ENCODE assay signal across 8 cellular contexts in genomic region chr5:38831909-38832308, GRCh38. TPM values are rescaled to one million over a fixed set of nuclear protein-coding genes. Genes with fewer than 3 reads are reported as not detected.
DNase-seq lines count a peak whose midpoint lies in the region; TF ChIP-seq lines count a peak whose summit lies in the region.
"Had no signal": no experiment of that assay in that cellular context is flagged by ENCODE, and none has a peak within 500 bp of the region (broad histone marks: within the 10 kb centered on the region; RNA-seq: fewer than 3 reads in every experiment).

No MANE protein-coding gene starts in this region.

- no peak overlapping the region for H3K9ac ChIP-seq in parathyroid adenoma

- no peak overlapping the region for H2AFZ ChIP-seq in parathyroid adenoma

- no peak overlapping the region for H3K4me3 Mint-ChIP-seq in chondrocyte (ENCODE audit: unreplicated experiment)
- H3K4me3 Mint-ChIP-seq: T-helper 1 cell treated with Interleukin-12 subunit alpha and Interleukin-12 subunit beta and Interleukin-4 antibody, amounts not matched to agents 30 μg/mL and 1 μg/mL, for 36 hours had no signal

- no peaks in the 10 kb centered on the region for H3K79me2 ChIP-seq in parathyroid adenoma

- H3K27me3 ChIP-seq in parathyroid adenoma (ENCODE audit: control insufficient read depth, insufficient read depth, low read length): no peaks in the 10 kb centered on the region

- no peak overlapping the region for H3K27ac Mint-ChIP-seq in chondrocyte (ENCODE audit: unreplicated experiment)
- H3K27ac Mint-ChIP-seq: T-helper 1 cell treated with Interleukin-12 subunit alpha and Interleukin-12 subunit beta and Interleukin-4 antibody, amounts not matched to agents 30 μg/mL and 1 μg/mL, for 36 hours had no signal

- peak; percentile 36 for DNase-seq in MV-4-11 (lab: John Stamatoyannopoulos, UW)
- DNase-seq in chondrocyte (ENCODE audit: low spot score): no peak
- no peak for DNase-seq in C1 segment of cervical spinal cord (lab: John Stamatoyannopoulos, UW)
- DNase-seq in activated gamma-delta T cell treated with Interleukin-2 at 50 U/mL for 16 hours: no peak
- DNase-seq in stimulated activated CD8-positive, alpha-beta memory T cell treated with anti-CD3 and anti-CD28 coated beads, Interleukin-4, amount 100 ng/mL, for 48 hours: no peak

- no peaks in the 10 kb centered on the region for H3K36me3 Mint-ChIP-seq in chondrocyte (ENCODE audit: low read depth)

- H3K36me3 ChIP-seq in parathyroid adenoma (ENCODE audit: control insufficient read depth, insufficient read depth, low read length): no peaks in the 10 kb centered on the region

- H3K9me3 ChIP-seq in parathyroid adenoma (ENCODE audit: control insufficient read depth, low read length): no peaks in the 10 kb centered on the region

- peaks cover 14% of the 10 kb centered on the region for H3K4me1 Mint-ChIP-seq in chondrocyte (ENCODE audit: low read depth)

- peak; percentile 55 for TF ChIP-seq CTCF in GM12874 (IDR thresholded peaks at IDR 0.05; ENCODE audit: insufficient read depth, low read depth, low read length)
- TF ChIP-seq CTCF in chondrocyte (IDR thresholded peaks at IDR 0.05): peak; percentile 73
- peak; percentile 50 for TF ChIP-seq CTCF in parathyroid adenoma (IDR thresholded peaks at IDR 0.05)

- H3K4me2 ChIP-seq in parathyroid adenoma (ENCODE audit: low read length): no peak overlapping the region

- H3K9me3 Mint-ChIP-seq in chondrocyte (ENCODE audit: low read depth): no peaks in the 10 kb centered on the region

- no peaks in the 10 kb centered on the region for H3K27me3 Mint-ChIP-seq in chondrocyte (ENCODE audit: low read depth)

- H3K4me1 ChIP-seq in parathyroid adenoma: no peaks in the 10 kb centered on the region

- no peak overlapping the region for H3K27ac ChIP-seq in parathyroid adenoma

- H3K4me3 ChIP-seq in parathyroid adenoma (ENCODE audit: low read depth, low read length): no peak overlapping the region

RNA-seq across cellular contexts. Expression of gene OSMR, which starts 13.9 kb away (rescaled TPM):
- 20.8 to 43.0 TPM (median 38.5 TPM) in 3 replicates for total RNA-seq in chondrocyte
